15 cellular contexts compared by ENCODE assay signal in genomic region chr18:55856191-55856590, GRCh38.
A peak's percentile ranks its signal among the peaks of the same experiment; 100 is the strongest.
DNase-seq lines count a peak whose midpoint lies in the region; ATAC-seq and TF ChIP-seq lines count a peak whose summit lies in the region.
"Had no signal": no experiment of that assay in that cellular context is flagged by ENCODE, and none has a peak within 500 bp of the region (broad histone marks: within the 10 kb centered on the region; RNA-seq: fewer than 3 reads in every experiment).

No MANE protein-coding gene starts in this region.

- ATAC-seq in HG03135 (IDR thresholded peaks at IDR 0.05; ENCODE audit: unreplicated experiment): no peak
- ATAC-seq in activated CD4-positive, alpha-beta T cell treated with anti-CD3 and anti-CD28 coated beads for 36 hours: no peak
- no peak for ATAC-seq in GM21528 (IDR thresholded peaks at IDR 0.05; ENCODE audit: low FRiP score, unreplicated experiment)
- ATAC-seq: HCT116 had no signal

- no peak overlapping the region for H3K27ac ChIP-seq in SJCRH30

- H3K27me3 Mint-ChIP-seq in osteocyte (ENCODE audit: unreplicated experiment): no peaks in the 10 kb centered on the region
- peaks cover 3% of the 10 kb centered on the region for H3K27me3 Mint-ChIP-seq in activated CD4-positive, alpha-beta T cell treated with anti-CD3 and anti-CD28 coated beads for 36 hours

- H3K27me3 ChIP-seq in SJCRH30: no peaks in the 10 kb centered on the region
- no peaks in the 10 kb centered on the region for H3K27me3 ChIP-seq in H7 (ENCODE audit: control insufficient read depth, insufficient read depth, low read length)

- no peak overlapping the region for H3K4me3 Mint-ChIP-seq in osteocyte (ENCODE audit: unreplicated experiment)
- H3K4me3 Mint-ChIP-seq in activated CD4-positive, alpha-beta T cell treated with anti-CD3 and anti-CD28 coated beads for 36 hours: no peak overlapping the region

- H3K4me3 ChIP-seq in SJCRH30 (no peak overlapping the region), H7 (ENCODE audit: insufficient read depth, low read depth, low read length) (no peak overlapping the region)

- intact Hi-C loops in activated CD4-positive, alpha-beta T cell treated with anti-CD3 and anti-CD28 coated beads for 36 hours (cut with DNase I, micrococcal nuclease): no loop called here

- H3K27ac Mint-ChIP-seq in osteocyte (ENCODE audit: unreplicated experiment): peak overlapping the region; percentile 28
- H3K27ac Mint-ChIP-seq in activated CD4-positive, alpha-beta T cell treated with anti-CD3 and anti-CD28 coated beads for 36 hours: no peak overlapping the region

- CTCF ChIA-PET in activated CD4-positive, alpha-beta T cell treated with anti-CD3 and anti-CD28 coated beads for 36 hours (lab: Charles Lee): interaction anchor here (0.7 kb wide), 1 partner anchor 9 kb away, joined by 3 read pairs; no protein-coding TSS in a partner anchor

- peak; percentile 67 for DNase-seq in GM04503 (ENCODE audit: low read depth)
- DNase-seq in SJCRH30: peak; percentile 24 to 45
- peak; percentile 16 for DNase-seq in fibroblast of gingiva (ENCODE audit: low read depth)
- no peak for DNase-seq in osteocyte (ENCODE audit: extremely low spot score, unreplicated experiment)
- no peak for DNase-seq in H7
- DNase-seq in activated CD4-positive, alpha-beta T cell treated with anti-CD3 and anti-CD28 coated beads for 36 hours: no peak
- DNase-seq: activated naive CD4-positive, alpha-beta T cell; DMS 273 treated with DMSO at 0.1 percent for 48 hours; midbrain; NCI-H1436; small intestine; stimulated activated CD8-positive, alpha-beta memory T cell treated with anti-CD3 and anti-CD28 coated beads, Interleukin-4, amount 100 ng/mL, for 48 hours had no signal

- TF ChIP-seq CTCF in osteocyte (IDR thresholded peaks at IDR 0.05): no peak

- POLR2A ChIA-PET in activated CD4-positive, alpha-beta T cell treated with anti-CD3 and anti-CD28 coated beads for 36 hours (lab: Charles Lee): no interaction called here

- H3K36me3 ChIP-seq in SJCRH30 (no peaks in the 10 kb centered on the region), H7 (replicated peaks; ENCODE audit: control insufficient read depth, insufficient read depth, low read length) (no peaks in the 10 kb centered on the region)

- no peaks in the 10 kb centered on the region for H3K9me3 Mint-ChIP-seq in osteocyte (ENCODE audit: unreplicated experiment)
- H3K9me3 Mint-ChIP-seq in activated CD4-positive, alpha-beta T cell treated with anti-CD3 and anti-CD28 coated beads for 36 hours (ENCODE audit: low read depth): no peaks in the 10 kb centered on the region

- H3K36me3 Mint-ChIP-seq in osteocyte (ENCODE audit: unreplicated experiment): no peaks in the 10 kb centered on the region
- no peaks in the 10 kb centered on the region for H3K36me3 Mint-ChIP-seq in activated CD4-positive, alpha-beta T cell treated with anti-CD3 and anti-CD28 coated beads for 36 hours (ENCODE audit: low read depth)

- H3K4me1 ChIP-seq in SJCRH30: peaks cover 16% of the 10 kb centered on the region; the same call in 1 of the 2 replicates

- H3K9me3 ChIP-seq in SJCRH30 (replicated peaks): no peaks in the 10 kb centered on the region

- peaks cover 39% of the 10 kb centered on the region for H3K4me1 Mint-ChIP-seq in osteocyte (ENCODE audit: unreplicated experiment)
- H3K4me1 Mint-ChIP-seq in activated CD4-positive, alpha-beta T cell treated with anti-CD3 and anti-CD28 coated beads for 36 hours: no peaks in the 10 kb centered on the region

Comparison
In these comparisons a context has a peak if more than half of its experiments do, and no peak if none do; other contexts are left out.
1. DNase-seq: peak in GM04503 (single experiment), SJCRH30 (2 of 2) and fibroblast of gingiva (single experiment); none in osteocyte (single experiment), H7 (single experiment) and activated CD4-positive, alpha-beta T cell treated with anti-CD3 and anti-CD28 coated beads for 36 hours (single experiment).